Comparison of ENCODE assay signal across 16 cellular contexts in genomic region chr9:104885818-104886709, GRCh38. TPM values are rescaled to one million over a fixed set of nuclear protein-coding genes. Genes with fewer than 3 reads are reported as not detected.
A peak's percentile ranks its signal among the peaks of the same experiment; 100 is the strongest.
DNase-seq lines count a peak whose midpoint lies in the region; ATAC-seq and TF ChIP-seq lines count a peak whose summit lies in the region.
"Had no signal": no experiment of that assay in that cellular context is flagged by ENCODE, and none has a peak within 500 bp of the region (broad histone marks: within the 10 kb centered on the region; RNA-seq: fewer than 3 reads in every experiment).

No MANE protein-coding gene starts in this region.

- TF ChIP-seq POLR2A in right lobe of liver (IDR thresholded peaks at IDR 0.05), result no peak

- BruUV-seq in A673 (replicated peaks; lab: Mats Ljungman, UMichigan), result no TSS peak

- H3K27me3 ChIP-seq in A673 (replicated peaks; ENCODE audit: insufficient read depth, low read depth, low read length, poor library complexity) (no peaks in the 10 kb centered on the region), right lobe of liver (no peaks in the 10 kb centered on the region)
- H3K27me3 ChIP-seq: MG63 had no signal

- POLR2A ChIA-PET in A673 (lab: Charles Lee; ENCODE audit: low non-redundant PET), result no interaction called here

- H3K9me3 ChIP-seq in A673 (ENCODE audit: low read depth, low read length, poor library complexity, severe bottlenecking) (no peaks in the 10 kb centered on the region), right lobe of liver (no peaks in the 10 kb centered on the region), T-helper 17 cell (ENCODE audit: control insufficient read depth, low read length, poor library complexity, severe bottlenecking) (no peaks in the 10 kb centered on the region)
- H3K9me3 ChIP-seq: MG63 had no signal

- H3K4me3 Mint-ChIP-seq in T-helper 17 cell, result no peak overlapping the region

- peaks cover 5% of the 10 kb centered on the region for H3K36me3 Mint-ChIP-seq in T-helper 17 cell (ENCODE audit: low read depth)

- TF ChIP-seq CTCF in A673 (conservative IDR thresholded peaks at IDR 0.05; ENCODE audit: low read depth, low read length), result no peak
- no peak for TF ChIP-seq CTCF in right lobe of liver (IDR thresholded peaks at IDR 0.05)

- no peaks in the 10 kb centered on the region for H3K27me3 Mint-ChIP-seq in T-helper 17 cell

- no peak overlapping the region for H3K27ac Mint-ChIP-seq in T-helper 17 cell

- peak; percentile 55 to 66 (median 65) for ATAC-seq in right lobe of liver
- no peak for ATAC-seq in GM18502 (IDR thresholded peaks at IDR 0.05; ENCODE audit: poor library complexity, unreplicated experiment)
- ATAC-seq in GM21526 (IDR thresholded peaks at IDR 0.05; ENCODE audit: low FRiP score, unreplicated experiment), result no peak
- ATAC-seq in T-helper 17 cell, result no peak

- DNase-seq in A673 (ENCODE audit: low spot score), result peak; percentile 44
- DNase-seq in HuH-7 (ENCODE audit: low spot score), result peak; percentile 58
- DNase-seq in iPS DF 19.7 (ENCODE audit: low read depth, low spot score), result peak; percentile 80
- DNase-seq in right lobe of liver, result peak in 1 of 3 donors; percentile 62
- no peak for DNase-seq in T-helper 9 cell
- no peak for DNase-seq in T-helper 17 cell
- DNase-seq: C1 segment of cervical spinal cord, MG63, NCI-H1092 treated with DMSO at 0.1 percent for 48 hours, NCI-H1694 treated with DMSO at 0.1 percent for 48 hours, NCI-H69, PC-9 had no signal

- CTCF ChIA-PET in A673 (lab: Charles Lee), result no interaction called here

- H3K4me1 Mint-ChIP-seq in T-helper 17 cell, result peaks cover 6% of the 10 kb centered on the region

- intact Hi-C loops in A673 (cut with micrococcal nuclease; ENCODE audit: unreplicated experiment), result no loop called here
- intact Hi-C loops in right lobe of liver (cut with DNase I), result no loop called here

- WGBS in right lobe of liver (ENCODE audit: insufficient coverage, low coverage, low lambda C conversion rate, missing lambda C conversion rate), result 68% methylated on average over 3 of the region's 3 CpGs

- H3K4me3 ChIP-seq in A673 (ENCODE audit: low read depth, low read length, poor library complexity, severe bottlenecking) (no peak overlapping the region), right lobe of liver (no peak overlapping the region)
- H3K4me3 ChIP-seq: MG63, PC-9 had no signal

- no peak overlapping the region for H3K27ac ChIP-seq in A673 (ENCODE audit: low read depth, low read length, poor library complexity, severe bottlenecking)
- H3K27ac ChIP-seq in right lobe of liver, result peak overlapping the region in 1 of 3 donors; percentile 63
- H3K27ac ChIP-seq: 22Rv1, KMS-11, PC-9 had no signal

- H3K4me1 ChIP-seq in A673 (ENCODE audit: insufficient read depth, low read length, poor library complexity, severe bottlenecking), result peaks cover 28% of the 10 kb centered on the region
- peaks cover 0 to 53% (median 26%) of the 10 kb centered on the region in 4 donors for H3K4me1 ChIP-seq in right lobe of liver

- H3K36me3 ChIP-seq in A673 (ENCODE audit: insufficient read depth, low read length, poor library complexity, severe bottlenecking), result no peaks in the 10 kb centered on the region
- H3K36me3 ChIP-seq in right lobe of liver, result peaks cover 0 to 69% (median 40%) of the 10 kb centered on the region in 4 donors
- H3K36me3 ChIP-seq: MG63 had no signal

RNA-seq across cellular contexts. Expression of gene ABCA1, which starts 41.9 kb away (rescaled TPM):
- 0.69 and 1.6 TPM in 2 replicates for total RNA-seq in A673 (2021)
- total RNA-seq in right lobe of liver, result 100 to 1,000 TPM in 1 of 6 experiments, 10 to 100 TPM in 5; 45.8 to 107 (median 61.4) TPM
- 10 to 100 TPM; 16.0 to 18.9 TPM for total RNA-seq in T-helper 17 cell

Comparison
In these comparisons a context has a peak if more than half of its experiments do, and no peak if none do; other contexts are left out.
1. DNase-seq: peak in A673 (single experiment), HuH-7 (single experiment) and iPS DF 19.7 (single experiment); none in T-helper 9 cell (single experiment) and T-helper 17 cell (0 of 3).
2. ATAC-seq: peak in right lobe of liver (4 of 4); none in GM18502 (single experiment), GM21526 (single experiment) and T-helper 17 cell (single experiment).